Comparison of ENCODE assay signal across 35 cellular contexts in genomic region chr14:26157517-26157916, GRCh38.
"Had no signal": no experiment of that assay in that cellular context is flagged by ENCODE, and none has a peak within 500 bp of the region (broad histone marks: within the 10 kb centered on the region; RNA-seq: fewer than 3 reads in every experiment).

No MANE protein-coding gene starts in this region.

- DNase-seq: Karpas-422, Kasumi-1, MG63, MM.1S, MV-4-11, NCI-H1048, NCI-H1092, NCI-H1092 treated with DMSO at 0.1 percent for 48 hours, NCI-H1105, NCI-H1105 treated with DMSO at 0.1 percent for 48 hours, NCI-H1417, NCI-H1417 treated with DMSO at 0.1 percent for 48 hours, NCI-H1436, NCI-H1436 treated with DMSO at 0.1 percent for 48 hours, NCI-H146, NCI-H1694, NCI-H1694 treated with DMSO at 0.1 percent for 48 hours, NCI-H187, NCI-H187 treated with DMSO at 0.1 percent for 48 hours, NCI-H1930, NCI-H2029, NCI-H2029 treated with DMSO at 0.1 percent for 48 hours, NCI-H2081, NCI-H2081 treated with DMSO at 0.1 percent for 48 hours, NCI-H2107, NCI-H2171, NCI-H2171 treated with DMSO at 0.1 percent for 48 hours, NCI-H2227 treated with DMSO at 0.1 percent for 48 hours, NCI-H226, NCI-H345, NCI-H446, NCI-H446 treated with DMSO at 0.1 percent for 48 hours, NCI-H510A, NCI-H510A treated with DMSO at 0.1 percent for 48 hours, NCI-H524 had no signal

- H3K9me3 ChIP-seq: MG63 had no signal

- H3K27me3 ChIP-seq: MG63 had no signal

- H3K4me3 ChIP-seq: MG63 had no signal

- H3K36me3 ChIP-seq: MG63 had no signal
